In the genomic region with DNA sequence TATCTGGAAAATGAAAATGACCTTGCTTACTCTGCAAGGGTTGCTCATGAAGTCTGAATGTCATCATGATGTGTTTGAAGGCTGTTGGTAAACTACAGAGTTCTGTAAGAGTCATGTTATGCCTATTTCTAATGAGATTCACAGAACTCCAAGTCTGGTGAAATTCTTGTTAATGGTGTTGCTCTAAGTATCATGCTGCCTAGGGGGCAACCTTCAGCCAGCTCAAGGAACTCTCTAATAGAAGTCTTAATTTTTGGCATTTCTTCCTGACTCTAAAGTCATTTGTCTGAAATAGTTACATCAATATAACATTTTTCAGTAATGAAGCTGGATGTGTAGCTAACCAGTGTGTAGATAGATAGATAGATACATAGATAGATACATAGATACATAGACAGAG, we compare ENCODE assay signal across 29 cellular contexts.
A peak's percentile ranks its signal among the peaks of the same experiment; 100 is the strongest.
DNase-seq lines count a peak whose midpoint lies in the region; ATAC-seq, FAIRE-seq and TF ChIP-seq lines count a peak whose summit lies in the region.
"Had no signal": no experiment of that assay in that cellular context is flagged by ENCODE, and none has a peak within 500 bp of the region (broad histone marks: within the 10 kb centered on the region; RNA-seq: fewer than 3 reads in every experiment).

No MANE protein-coding gene starts in this region.

- no peak overlapping the region for H2BK20ac ChIP-seq in H1 (ENCODE audit: low read length)

- no peak overlapping the region for H4K8ac ChIP-seq in H1 (ENCODE audit: extremely low read depth, insufficient read depth, low read length)

- no peaks in the 10 kb centered on the region for H3K4me1 Mint-ChIP-seq in stimulated activated memory B cell treated with anti-CD40 and anti-IgM and Interleukin-4, amounts not matched to agents 10 μg/mL and 1 μg/mL and 100 μg/mL, for 72 hours
- H3K4me1 Mint-ChIP-seq: activated B cell treated with CpG ODN at 0.5 μM for 24 hours; activated CD4-positive, alpha-beta memory T cell treated with anti-CD3 and anti-CD28 coated beads, Interleukin-2, amount 10 ng/mL, durations not matched to agents 7 days and 5 days; CD14-positive monocyte; stimulated activated naive CD8-positive, alpha-beta T cell treated with anti-CD3 and anti-CD28 coated beads, Interleukin-15, amount 100 ng/mL, for 72 hours had no signal

- no peak overlapping the region for H3K14ac ChIP-seq in H1 (ENCODE audit: insufficient read length)

- H2BK120ac ChIP-seq in H1 (replicated peaks; ENCODE audit: low read depth, low read length) = no peak overlapping the region

- H3K4me3 Mint-ChIP-seq in stimulated activated memory B cell treated with anti-CD40 and anti-IgM and Interleukin-4, amounts not matched to agents 10 μg/mL and 1 μg/mL and 100 μg/mL, for 72 hours = no peak overlapping the region
- H3K4me3 Mint-ChIP-seq: activated B cell treated with CpG ODN at 0.5 μM for 24 hours; activated CD4-positive, alpha-beta memory T cell treated with anti-CD3 and anti-CD28 coated beads, Interleukin-2, amount 10 ng/mL, durations not matched to agents 7 days and 5 days; CD14-positive monocyte; stimulated activated naive CD8-positive, alpha-beta T cell treated with anti-CD3 and anti-CD28 coated beads, Interleukin-15, amount 100 ng/mL, for 72 hours; type B pancreatic cell had no signal

- H3K9me3 Mint-ChIP-seq in stimulated activated memory B cell treated with anti-CD40 and anti-IgM and Interleukin-4, amounts not matched to agents 10 μg/mL and 1 μg/mL and 100 μg/mL, for 72 hours = no peaks in the 10 kb centered on the region
- H3K9me3 Mint-ChIP-seq: activated B cell treated with CpG ODN at 0.5 μM for 24 hours; activated CD4-positive, alpha-beta memory T cell treated with anti-CD3 and anti-CD28 coated beads, Interleukin-2, amount 10 ng/mL, durations not matched to agents 7 days and 5 days; stimulated activated naive CD8-positive, alpha-beta T cell treated with anti-CD3 and anti-CD28 coated beads, Interleukin-15, amount 100 ng/mL, for 72 hours; type B pancreatic cell had no signal

- no TSS peak for BruUV-seq in PC-3 (replicated peaks; lab: Mats Ljungman, UMichigan)

- H3K79me1 ChIP-seq in H1 (ENCODE audit: low read depth, low read length) = no peaks in the 10 kb centered on the region

- no peak overlapping the region for H2AK5ac ChIP-seq in H1 (ENCODE audit: low read depth, low read length)

- DNase-seq in GM03348 (ENCODE audit: low spot score) (peak; percentile 14), PC-3 (no peak), H1 (ENCODE audit: low read depth in 1 of 2, low spot score in 2 of 2) (no peak), sciatic nerve (ENCODE audit: low spot score) (no peak), nucleus accumbens (lab: John Stamatoyannopoulos, UW) (no peak), upper lobe of right lung (no peak)
- DNase-seq: activated B cell treated with CpG ODN at 0.5 μM for 24 hours; activated CD4-positive, alpha-beta memory T cell treated with anti-CD3 and anti-CD28 coated beads, Interleukin-2, amount 10 ng/mL, durations not matched to agents 7 days and 5 days; activated naive CD4-positive, alpha-beta T cell; activated T-cell treated with anti-CD3 and anti-CD28 coated beads for 4 hours; anterior cingulate cortex; cerebellar nuclear complex; effector CD4-positive, alpha-beta T cell; kidney; MG63; NCI-H1436; NCI-H510A treated with DMSO at 0.1 percent for 48 hours; retina; stimulated activated CD4-positive, alpha-beta T cell treated with anti-CD3 and anti-CD28 coated beads, Interleukin-12 subunit alpha, Interleukin-12 subunit beta, amount 100 ng/mL, for 4 hours; stimulated activated naive CD8-positive, alpha-beta T cell treated with anti-CD3 and anti-CD28 coated beads, Interleukin-15, amount 100 ng/mL, for 72 hours; T-helper 9 cell had no signal

- H3K4me1 ChIP-seq in PC-3 (ENCODE audit: insufficient read depth, low read length) (no peaks in the 10 kb centered on the region), H1 (replicated peaks in 1 of 4; ENCODE audit: control insufficient read depth in 3 of 4, insufficient read depth in 4 of 4, low read length in 3 of 4) (peaks cover 0 to 11% (median 4%) of the 10 kb centered on the region in 4 experiments; a peak in 2 of 7 replicates), upper lobe of right lung (no peaks in the 10 kb centered on the region)
- H3K4me1 ChIP-seq: esophagus muscularis mucosa had no signal

- no peak overlapping the region for H4K91ac ChIP-seq in H1 (replicated peaks; ENCODE audit: insufficient read length, low read length)

- H3K36me3 ChIP-seq in PC-3 (ENCODE audit: low read depth, low read length) = no peaks in the 10 kb centered on the region
- peaks cover 0 to 2% (median 0%) of the 10 kb centered on the region in 4 experiments; a peak in 1 of 8 replicates for H3K36me3 ChIP-seq in H1 (ENCODE audit: control insufficient read depth in 2 of 4, insufficient read depth in 4 of 4, low read length in 3 of 4)
- no peaks in the 10 kb centered on the region for H3K36me3 ChIP-seq in upper lobe of right lung
- H3K36me3 ChIP-seq: esophagus muscularis mucosa, MG63, neutrophil had no signal

- TF ChIP-seq EP300 in H1 (IDR thresholded peaks at IDR 0.05; ENCODE audit: borderline replicate concordance in 1 of 2, low read depth in 2 of 2, low read length in 2 of 2) = no peak

- H3K79me2 ChIP-seq in PC-3 (ENCODE audit: low read length) (no peaks in the 10 kb centered on the region), H1 (ENCODE audit: control insufficient read depth in 1 of 2, insufficient read depth in 2 of 2, low read length in 2 of 2) (no peaks in the 10 kb centered on the region)

- H3K9me2 ChIP-seq in PC-3 (replicated peaks; ENCODE audit: low read length) = no peaks in the 10 kb centered on the region

- CTCF ChIA-PET in PC-3 (lab: Charles Lee) (no interaction called here), H1 (lab: Charles Lee; ENCODE audit: partially characterized antibody) (interaction anchor here (0.6 to 2.5 kb wide), 15 partner anchors 9 to 372 kb away, joined by 3 to 14 read pairs (median 3); no protein-coding TSS in a partner anchor)

- TF ChIP-seq RAD21 in H1 (IDR thresholded peaks at IDR 0.05 in 1 of 2, conservative IDR thresholded peaks at IDR 0.05 in 1 of 2; ENCODE audit: low read depth in 2 of 2, low read length in 2 of 2) = peak; percentile 27 to 39; a peak in 3 of 4 replicates

- FAIRE-seq in H1 (lab: Jason Lieb, UNC) = no peak
- FAIRE-seq: G401.6, GM18507, kidney had no signal

- intact Hi-C loops in PC-3 (cut with micrococcal nuclease) = no loop called here
- intact Hi-C loops in sciatic nerve (cut with DNase I) = no loop called here
- intact Hi-C loops in upper lobe of right lung (cut with DNase I) = no loop called here

- no peak overlapping the region for H3K4ac ChIP-seq in H1 (replicated peaks; ENCODE audit: insufficient read length, low read depth, low read length)

- H2BK5ac ChIP-seq in H1 (ENCODE audit: low read depth, low read length) = no peak overlapping the region

- H3K18ac ChIP-seq in H1 (ENCODE audit: extremely low read depth, low read length) = no peak overlapping the region

- H4K5ac ChIP-seq in H1 (ENCODE audit: insufficient read length, low read depth, low read length) = no peak overlapping the region

- H3K4me3 ChIP-seq in PC-3 (ENCODE audit: low read length) (no peak overlapping the region), H1 (ENCODE audit: extremely low read depth in 1 of 4, insufficient read depth in 2 of 4, low read depth in 3 of 4, low read length in 4 of 4) (no peak overlapping the region), upper lobe of right lung (no peak overlapping the region)
- H3K4me3 ChIP-seq: esophagus muscularis mucosa, MG63 had no signal

- H3K56ac ChIP-seq in H1 (replicated peaks; ENCODE audit: insufficient read length, low read depth, low read length) = no peak overlapping the region

- H3K23me2 ChIP-seq in H1 (ENCODE audit: low read depth, low read length) = no peaks in the 10 kb centered on the region

- H2AFZ ChIP-seq in PC-3 (ENCODE audit: low read length) (no peak overlapping the region), H1 (ENCODE audit: low read length) (no peak overlapping the region)

- ATAC-seq in PC-3 = no peak
- ATAC-seq in sciatic nerve = peak; percentile 50
- ATAC-seq in stimulated activated memory B cell treated with anti-CD40 and anti-IgM and Interleukin-4, amounts not matched to agents 10 μg/mL and 1 μg/mL and 100 μg/mL, for 72 hours = no peak
- no peak for ATAC-seq in upper lobe of right lung
- ATAC-seq: HCT116; stimulated activated naive CD8-positive, alpha-beta T cell treated with anti-CD3 and anti-CD28 coated beads, Interleukin-15, amount 100 ng/mL, for 72 hours had no signal

- no peaks in the 10 kb centered on the region for H3F3A ChIP-seq in PC-3 (ENCODE audit: low read length, unreplicated experiment)

- no peak for TF ChIP-seq POLR2A in H1 (IDR thresholded peaks at IDR 0.05; ENCODE audit: control extremely low read depth in 1 of 2, low read depth in 2 of 2, low read length in 2 of 2)

- no peak overlapping the region for H2BK15ac ChIP-seq in H1 (ENCODE audit: low read length)

- H2BK12ac ChIP-seq in H1 (ENCODE audit: low read depth, low read length) = no peak overlapping the region

- H3K9me3 ChIP-seq in PC-3 (ENCODE audit: low read length) (no peaks in the 10 kb centered on the region), H1 (ENCODE audit: insufficient read depth in 2 of 2, low read depth in 1 of 2, low read length in 1 of 2) (no peaks in the 10 kb centered on the region), upper lobe of right lung (no peaks in the 10 kb centered on the region)
- H3K9me3 ChIP-seq: esophagus muscularis mucosa, MG63, neutrophil had no signal

- POLR2A ChIA-PET in PC-3 (lab: Charles Lee; ENCODE audit: unreplicated experiment) (no interaction called here), H1 (lab: Charles Lee; ENCODE audit: partially characterized antibody) (no interaction called here)

- H4K20me1 ChIP-seq in PC-3 (ENCODE audit: low read length) = no peaks in the 10 kb centered on the region
- no peaks in the 10 kb centered on the region for H4K20me1 ChIP-seq in H1 (replicated peaks in 1 of 2; ENCODE audit: control insufficient read depth in 1 of 2, insufficient read depth in 2 of 2, low read length in 2 of 2)

- H3K36me3 Mint-ChIP-seq in stimulated activated memory B cell treated with anti-CD40 and anti-IgM and Interleukin-4, amounts not matched to agents 10 μg/mL and 1 μg/mL and 100 μg/mL, for 72 hours = no peaks in the 10 kb centered on the region
- H3K36me3 Mint-ChIP-seq: CD14-positive monocyte had no signal

- H3K27me3 ChIP-seq in PC-3 (ENCODE audit: low read length) (no peaks in the 10 kb centered on the region), H1 (replicated peaks in 1 of 4; ENCODE audit: control insufficient read depth in 3 of 4, extremely low read depth in 1 of 4, insufficient read depth in 3 of 4, low read length in 3 of 4) (no peaks in the 10 kb centered on the region), upper lobe of right lung (no peaks in the 10 kb centered on the region)
- H3K27me3 ChIP-seq: esophagus muscularis mucosa, MG63, neutrophil had no signal

- no peaks in the 10 kb centered on the region for H3K27me3 Mint-ChIP-seq in stimulated activated memory B cell treated with anti-CD40 and anti-IgM and Interleukin-4, amounts not matched to agents 10 μg/mL and 1 μg/mL and 100 μg/mL, for 72 hours
- H3K27me3 Mint-ChIP-seq: activated B cell treated with CpG ODN at 0.5 μM for 24 hours; activated CD4-positive, alpha-beta memory T cell treated with anti-CD3 and anti-CD28 coated beads, Interleukin-2, amount 10 ng/mL, durations not matched to agents 7 days and 5 days; stimulated activated naive CD8-positive, alpha-beta T cell treated with anti-CD3 and anti-CD28 coated beads, Interleukin-15, amount 100 ng/mL, for 72 hours; type B pancreatic cell had no signal

- H3K9ac ChIP-seq in PC-3 (ENCODE audit: low read length) (no peak overlapping the region), H1 (replicated peaks in 1 of 4; ENCODE audit: extremely low read depth in 1 of 4, low read depth in 3 of 4, low read length in 3 of 4) (no peak overlapping the region)

- TF ChIP-seq CTCF in PC-3 (conservative IDR thresholded peaks at IDR 0.05; ENCODE audit: low read depth, low read length) (peak; percentile 16; the same call in 1 of the 2 replicates), H1 (IDR thresholded peaks at IDR 0.05; ENCODE audit: control extremely low read depth in 1 of 3, insufficient read depth in 1 of 3, low read depth in 1 of 3, low read length in 3 of 3) (peak in 1 of 3 experiments; percentile 23; a peak in 2 of 4 replicates), upper lobe of right lung (IDR thresholded peaks at IDR 0.05) (no peak)

- H3K4me2 ChIP-seq in PC-3 (ENCODE audit: low read length) = no peak overlapping the region
- H3K4me2 ChIP-seq in H1 (ENCODE audit: insufficient read depth in 1 of 2, low read depth in 2 of 2, low read length in 2 of 2) = no peak overlapping the region

- no peak overlapping the region for H3K27ac ChIP-seq in PC-3 (ENCODE audit: low read length)
- no peak overlapping the region for H3K27ac ChIP-seq in H1 (ENCODE audit: low read depth, low read length)
- H3K27ac ChIP-seq in upper lobe of right lung = no peak overlapping the region
- H3K27ac ChIP-seq: esophagus muscularis mucosa, neutrophil had no signal

- H3K23ac ChIP-seq in H1 (ENCODE audit: insufficient read length) = no peak overlapping the region

- no peak overlapping the region for H3K27ac Mint-ChIP-seq in stimulated activated memory B cell treated with anti-CD40 and anti-IgM and Interleukin-4, amounts not matched to agents 10 μg/mL and 1 μg/mL and 100 μg/mL, for 72 hours
- H3K27ac Mint-ChIP-seq: activated B cell treated with CpG ODN at 0.5 μM for 24 hours; activated CD4-positive, alpha-beta memory T cell treated with anti-CD3 and anti-CD28 coated beads, Interleukin-2, amount 10 ng/mL, durations not matched to agents 7 days and 5 days; CD14-positive monocyte; stimulated activated naive CD8-positive, alpha-beta T cell treated with anti-CD3 and anti-CD28 coated beads, Interleukin-15, amount 100 ng/mL, for 72 hours; type B pancreatic cell had no signal
